Comparison of ENCODE assay signal across 13 cellular contexts in genomic region chr17:7282752-7283321, GRCh38. TPM values are rescaled to one million over a fixed set of nuclear protein-coding genes. Genes with fewer than 3 reads are reported as not detected.
DNase-seq lines count a peak whose midpoint lies in the region; ATAC-seq and TF ChIP-seq lines count a peak whose summit lies in the region.
"Had no signal": no experiment of that assay in that cellular context is flagged by ENCODE, and none has a peak within 500 bp of the region (broad histone marks: within the 10 kb centered on the region; RNA-seq: fewer than 3 reads in every experiment).

No MANE protein-coding gene starts in this region.

- peaks cover 0 to 1% (median 0%) of the 10 kb centered on the region in 7 donors for H3K9me3 Mint-ChIP-seq in CD4-positive, CD25-positive, alpha-beta regulatory T cell
- H3K9me3 Mint-ChIP-seq in chondrocyte (ENCODE audit: low read depth) = no peaks in the 10 kb centered on the region
- peaks cover 0 to 1% (median 0%) of the 10 kb centered on the region in 11 donors for H3K9me3 Mint-ChIP-seq in naive thymus-derived CD4-positive, alpha-beta T cell
- H3K9me3 Mint-ChIP-seq: activated T-cell treated with anti-CD3 and anti-CD28 coated beads, Interleukin-2, amount 50 U/mL, for 24 hours had no signal

- CTCF ChIA-PET in naive thymus-derived CD4-positive, alpha-beta T cell (lab: Charles Lee) = interaction anchor here (0.6 to 4.6 kb wide), 5 partner anchors 14 to 279 kb away, joined by 3 to 18 read pairs (median 3); partner anchors contain the start of genes ACAP1 and SENP3

- H3K36me3 Mint-ChIP-seq in CD4-positive, CD25-positive, alpha-beta regulatory T cell = no peaks in the 10 kb centered on the region
- no peaks in the 10 kb centered on the region for H3K36me3 Mint-ChIP-seq in chondrocyte (ENCODE audit: low read depth)
- H3K36me3 Mint-ChIP-seq in naive thymus-derived CD4-positive, alpha-beta T cell = no peaks in the 10 kb centered on the region

- H3K4me1 Mint-ChIP-seq in CD4-positive, CD25-positive, alpha-beta regulatory T cell = peaks cover 0 to 31% (median 12%) of the 10 kb centered on the region in 4 donors
- H3K4me1 Mint-ChIP-seq in chondrocyte (ENCODE audit: low read depth) = peaks cover 17% of the 10 kb centered on the region
- peaks cover 14 to 31% (median 21%) of the 10 kb centered on the region in 7 donors for H3K4me1 Mint-ChIP-seq in naive thymus-derived CD4-positive, alpha-beta T cell

- H3K4me1 ChIP-seq in CD4-positive, CD25-positive, alpha-beta regulatory T cell (ENCODE audit: control insufficient read depth, insufficient read depth, low read length, poor library complexity, severe bottlenecking) = peaks cover 21% of the 10 kb centered on the region
- H3K4me1 ChIP-seq in naive thymus-derived CD4-positive, alpha-beta T cell (ENCODE audit: control insufficient read depth in 2 of 2, insufficient read depth in 2 of 2, low read length in 2 of 2) = peaks cover 11 to 23% of the 10 kb centered on the region in 2 donors

- intact Hi-C loops in naive thymus-derived CD4-positive, alpha-beta T cell (cut with micrococcal nuclease) = loop anchor here in 1 of 2 donors (5.0 kb wide), 1 partner anchor 69 kb away; the partner anchor contains the start of gene KCTD11

- H3K27me3 Mint-ChIP-seq in CD4-positive, CD25-positive, alpha-beta regulatory T cell = peaks cover 55% of the 10 kb centered on the region
- peaks cover 20% of the 10 kb centered on the region for H3K27me3 Mint-ChIP-seq in chondrocyte (ENCODE audit: low read depth)
- peaks cover 6 to 50% (median 21%) of the 10 kb centered on the region in 5 donors for H3K27me3 Mint-ChIP-seq in naive thymus-derived CD4-positive, alpha-beta T cell

- H3K36me3 ChIP-seq in CD4-positive, CD25-positive, alpha-beta regulatory T cell (ENCODE audit: control insufficient read depth, insufficient read depth, low read length) = no peaks in the 10 kb centered on the region
- no peaks in the 10 kb centered on the region for H3K36me3 ChIP-seq in naive thymus-derived CD4-positive, alpha-beta T cell (ENCODE audit: control insufficient read depth in 2 of 3, insufficient read depth in 3 of 3, low read length in 3 of 3)
- H3K36me3 ChIP-seq: thyroid gland had no signal

- H3K9me3 ChIP-seq in CD4-positive, CD25-positive, alpha-beta regulatory T cell (ENCODE audit: control insufficient read depth in 2 of 2, low read length in 2 of 2) = no peaks in the 10 kb centered on the region
- H3K9me3 ChIP-seq in naive thymus-derived CD4-positive, alpha-beta T cell (ENCODE audit: control insufficient read depth in 2 of 3, low read length in 3 of 3) = no peaks in the 10 kb centered on the region
- H3K9me3 ChIP-seq: thyroid gland had no signal

- ATAC-seq in CD4-positive, CD25-positive, alpha-beta regulatory T cell (ENCODE audit: low read depth in 2 of 2) = no peak
- no peak for ATAC-seq in naive thymus-derived CD4-positive, alpha-beta T cell
- no peak for ATAC-seq in GM18861 (IDR thresholded peaks at IDR 0.05; ENCODE audit: unreplicated experiment)

- no peak overlapping the region for H3K27ac ChIP-seq in CD4-positive, CD25-positive, alpha-beta regulatory T cell (ENCODE audit: insufficient read depth, low read length, poor library complexity, severe bottlenecking)
- H3K27ac ChIP-seq in naive thymus-derived CD4-positive, alpha-beta T cell (ENCODE audit: low read depth, low read length) = no peak overlapping the region
- H3K27ac ChIP-seq: epithelial cell of prostate, SK-N-MC had no signal

- peaks cover 2% of the 10 kb centered on the region for H3K27me3 ChIP-seq in CD4-positive, CD25-positive, alpha-beta regulatory T cell (ENCODE audit: control insufficient read depth, insufficient read depth, low read length)
- H3K27me3 ChIP-seq in naive thymus-derived CD4-positive, alpha-beta T cell (ENCODE audit: control insufficient read depth in 2 of 2, insufficient read depth in 2 of 2, low read length in 2 of 2) = no peaks in the 10 kb centered on the region
- H3K27me3 ChIP-seq: thyroid gland had no signal

- no peak overlapping the region for H3K4me3 ChIP-seq in CD4-positive, CD25-positive, alpha-beta regulatory T cell (ENCODE audit: low read depth, low read length)
- no peak overlapping the region for H3K4me3 ChIP-seq in naive thymus-derived CD4-positive, alpha-beta T cell (ENCODE audit: low read length)

- no peak overlapping the region for H3K27ac Mint-ChIP-seq in CD4-positive, CD25-positive, alpha-beta regulatory T cell
- no peak overlapping the region for H3K27ac Mint-ChIP-seq in chondrocyte (ENCODE audit: unreplicated experiment)
- peak overlapping the region in 1 of 9 donors; percentile 62 for H3K27ac Mint-ChIP-seq in naive thymus-derived CD4-positive, alpha-beta T cell
- H3K27ac Mint-ChIP-seq: activated T-cell treated with anti-CD3 and anti-CD28 coated beads, Interleukin-2, amount 50 U/mL, for 24 hours had no signal

- no peak for DNase-seq in CD4-positive, CD25-positive, alpha-beta regulatory T cell
- DNase-seq in HCEC 1CT (peak; percentile 29), chondrocyte (ENCODE audit: low spot score) (no peak), NCI-H2227 treated with DMSO at 0.1 percent for 48 hours (lab: John Stamatoyannopoulos, UW) (no peak), GF-D8 (lab: John Stamatoyannopoulos, UW) (no peak), NCI-H2029 treated with DMSO at 0.1 percent for 48 hours (lab: John Stamatoyannopoulos, UW) (no peak)
- DNase-seq in naive thymus-derived CD4-positive, alpha-beta T cell = no peak
- DNase-seq: activated T-cell treated with anti-CD3 and anti-CD28 coated beads, Interleukin-2, amount 50 U/mL, for 24 hours; NCI-H1417 treated with DMSO at 0.1 percent for 48 hours had no signal

- POLR2A ChIA-PET in naive thymus-derived CD4-positive, alpha-beta T cell (lab: Charles Lee) = interaction anchor here (0.7 to 2.3 kb wide), 5 partner anchors 9 to 62 kb away, joined by 3 to 13 read pairs (median 4); no protein-coding TSS in a partner anchor

- no peak for TF ChIP-seq CTCF in chondrocyte (IDR thresholded peaks at IDR 0.05)

- peak overlapping the region in 3 of 4 donors; percentile 47 to 59 (median 50) for H3K4me3 Mint-ChIP-seq in CD4-positive, CD25-positive, alpha-beta regulatory T cell
- H3K4me3 Mint-ChIP-seq in chondrocyte (ENCODE audit: unreplicated experiment) = peak overlapping the region; percentile 25
- peak overlapping the region in 8 of 10 donors; percentile 10 to 85 (median 52) for H3K4me3 Mint-ChIP-seq in naive thymus-derived CD4-positive, alpha-beta T cell
- H3K4me3 Mint-ChIP-seq: activated T-cell treated with anti-CD3 and anti-CD28 coated beads, Interleukin-2, amount 50 U/mL, for 24 hours had no signal

RNA-seq across cellular contexts. Expression of gene SLC2A4, which starts 1.3 kb away (rescaled TPM):
- total RNA-seq in CD4-positive, CD25-positive, alpha-beta regulatory T cell = not detected
- polyA plus RNA-seq in CD4-positive, CD25-positive, alpha-beta regulatory T cell = not detected
- total RNA-seq in chondrocyte = 0.15 to 0.38 TPM (median 0.30 TPM) in 3 replicates
- not detected for total RNA-seq in naive thymus-derived CD4-positive, alpha-beta T cell
- polyA plus RNA-seq in naive thymus-derived CD4-positive, alpha-beta T cell = not detected

RNA-seq across cellular contexts. Expression of gene YBX2, which starts 11.6 kb away (rescaled TPM):
- not detected for total RNA-seq in CD4-positive, CD25-positive, alpha-beta regulatory T cell
- polyA plus RNA-seq in CD4-positive, CD25-positive, alpha-beta regulatory T cell = not detected
- total RNA-seq in chondrocyte = 0.56 to 0.57 TPM in 2 of 3 replicates, not detected in the other
- under 1 TPM in 3 of 5 experiments, not detected in 2; 0.27 to 0.64 (median 0.40) TPM for total RNA-seq in naive thymus-derived CD4-positive, alpha-beta T cell
- not detected for polyA plus RNA-seq in naive thymus-derived CD4-positive, alpha-beta T cell

RNA-seq across cellular contexts. Expression of gene CLDN7, which starts 20.6 kb away (rescaled TPM):
- total RNA-seq in CD4-positive, CD25-positive, alpha-beta regulatory T cell = not detected
- polyA plus RNA-seq in CD4-positive, CD25-positive, alpha-beta regulatory T cell = 1 to 10 TPM in 2 of 4 donors, under 1 TPM in 2; 0.55 to 2.0 (median 1.3) TPM
- 0.42 to 0.54 TPM (median 0.46 TPM) in 3 replicates for total RNA-seq in chondrocyte
- 1 to 10 TPM in 2 of 5 experiments, under 1 TPM in 3; 0.29 to 3.8 (median 0.81) TPM for total RNA-seq in naive thymus-derived CD4-positive, alpha-beta T cell
- polyA plus RNA-seq in naive thymus-derived CD4-positive, alpha-beta T cell = 1 to 10 TPM; 1.7 to 2.9 TPM

RNA-seq across cellular contexts. Expression of gene EIF5A, which starts 24.6 kb away (rescaled TPM):
- total RNA-seq in CD4-positive, CD25-positive, alpha-beta regulatory T cell = 485 TPM
- 100 to 1,000 TPM; 210 to 631 (median 398) TPM for polyA plus RNA-seq in CD4-positive, CD25-positive, alpha-beta regulatory T cell
- 364 to 494 TPM (median 376 TPM) in 3 replicates for total RNA-seq in chondrocyte
- total RNA-seq in naive thymus-derived CD4-positive, alpha-beta T cell = 100 to 1,000 TPM; 237 to 666 (median 453) TPM
- polyA plus RNA-seq in naive thymus-derived CD4-positive, alpha-beta T cell = 100 to 1,000 TPM; 158 to 558 TPM

RNA-seq across cellular contexts. Expression of gene ELP5, which starts 30.8 kb away (rescaled TPM):
- total RNA-seq in CD4-positive, CD25-positive, alpha-beta regulatory T cell = 31.6 TPM
- 10 to 100 TPM; 54.5 to 74.0 (median 59.0) TPM for polyA plus RNA-seq in CD4-positive, CD25-positive, alpha-beta regulatory T cell
- total RNA-seq in chondrocyte = 24.9 to 32.7 TPM (median 25.8 TPM) in 3 replicates
- 10 to 100 TPM; 26.9 to 49.1 (median 32.9) TPM for total RNA-seq in naive thymus-derived CD4-positive, alpha-beta T cell
- polyA plus RNA-seq in naive thymus-derived CD4-positive, alpha-beta T cell = 10 to 100 TPM; 60.4 to 89.9 TPM
